ENCODE assay signal across 16 cellular contexts in the genomic region with DNA sequence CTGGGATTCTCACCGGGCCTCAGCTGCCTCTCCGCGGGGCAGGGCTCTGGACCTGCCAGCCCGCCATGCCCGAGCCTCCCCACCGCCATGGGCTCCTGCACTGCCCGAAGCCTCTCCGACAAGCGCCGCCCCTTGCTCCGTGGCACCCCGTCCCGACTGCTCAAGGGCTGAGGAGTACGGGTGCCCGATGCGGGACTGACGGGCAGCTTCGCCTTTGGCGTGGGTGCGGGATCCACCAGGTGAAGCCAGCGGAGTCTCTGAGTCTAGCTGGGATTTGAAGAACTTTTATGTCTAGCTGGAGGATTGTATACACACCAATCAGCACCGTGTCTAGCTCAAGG. TPM values are rescaled to one million over a fixed set of nuclear protein-coding genes. Genes with fewer than 3 reads are reported as not detected.
DNase-seq lines count a peak whose midpoint lies in the region; TF ChIP-seq lines count a peak whose summit lies in the region.
"Had no signal": no experiment of that assay in that cellular context is flagged by ENCODE, and none has a peak within 500 bp of the region (broad histone marks: within the 10 kb centered on the region; RNA-seq: fewer than 3 reads in every experiment).

No MANE protein-coding gene starts in this region.

- no peaks in the 10 kb centered on the region for H3K79me2 ChIP-seq in smooth muscle cell (ENCODE audit: low read depth)

- no CpG with 5 or more reads among the region's 22 CpGs for WGBS in neuronal stem cell (ENCODE audit: extremely low coverage in 2 of 2, insufficient read length in 2 of 2, insufficient replicate concordance in 1 of 2), 2 donors
- 89 to 98% (median 94%) methylated on average over 10 to 22 of the region's 22 CpGs for WGBS in spleen, 5 donors
- WGBS in smooth muscle cell (ENCODE audit: low lambda C conversion rate): 93% methylated on average over 22 of the region's 22 CpGs

- H3K23ac ChIP-seq in neuronal stem cell (ENCODE audit: low read depth, low read length, poor library complexity): no peak overlapping the region

- H3K4me2 ChIP-seq in neuronal stem cell (ENCODE audit: insufficient read depth, low read length, poor library complexity, severe bottlenecking): no peak overlapping the region
- H3K4me2 ChIP-seq in smooth muscle cell: no peak overlapping the region
- H3K4me2 ChIP-seq: BLaER1 treated with 17β-estradiol and CSF1 and Interleukin-3, amounts not matched to agents 10 nM and 100 nM had no signal

- no peak overlapping the region for H4K8ac ChIP-seq in neuronal stem cell (ENCODE audit: low read depth, low read length)

- no peaks in the 10 kb centered on the region for H3F3A ChIP-seq in smooth muscle cell (ENCODE audit: low read depth)

- H2BK12ac ChIP-seq in neuronal stem cell (ENCODE audit: low read length): no peak overlapping the region

- H3K27me3 ChIP-seq in neuronal stem cell (ENCODE audit: control insufficient read depth in 3 of 3, insufficient read depth in 3 of 3, low read depth in 1 of 3, low read length in 3 of 3) (no peaks in the 10 kb centered on the region), spleen (replicated peaks in 1 of 7) (no peaks in the 10 kb centered on the region), smooth muscle cell (ENCODE audit: low read depth) (no peaks in the 10 kb centered on the region)
- H3K27me3 ChIP-seq: BE2C; BLaER1 treated with 17β-estradiol and CSF1 and Interleukin-3, amounts not matched to agents 10 nM and 100 nM had no signal

- H3K9me3 ChIP-seq in neuronal stem cell (replicated peaks in 1 of 2; ENCODE audit: control insufficient read depth in 2 of 2, insufficient read depth in 1 of 2, low read depth in 1 of 2, low read length in 2 of 2) (peaks cover 1 to 13% of the 10 kb centered on the region in 2 donors), spleen (no peaks in the 10 kb centered on the region), smooth muscle cell (replicated peaks; ENCODE audit: low read depth) (no peaks in the 10 kb centered on the region)
- H3K9me3 ChIP-seq: Caco-2 had no signal

- H3K18ac ChIP-seq in neuronal stem cell (ENCODE audit: low read length): no peak overlapping the region

- no peak overlapping the region for H3K4ac ChIP-seq in neuronal stem cell (ENCODE audit: low read length)

- no peak for TF ChIP-seq POLR2A in spleen (IDR thresholded peaks at IDR 0.05)

- H2BK15ac ChIP-seq in neuronal stem cell (ENCODE audit: low read length): no peak overlapping the region

- H3K9ac ChIP-seq in neuronal stem cell (ENCODE audit: low read depth, low read length, poor library complexity): no peak overlapping the region
- H3K9ac ChIP-seq in smooth muscle cell (ENCODE audit: low read depth): no peak overlapping the region
- H3K9ac ChIP-seq: BLaER1 treated with 17β-estradiol and CSF1 and Interleukin-3, amounts not matched to agents 10 nM and 100 nM had no signal

- peaks cover 2% of the 10 kb centered on the region for H3K79me1 ChIP-seq in neuronal stem cell (ENCODE audit: low read depth, low read length)

- no peak overlapping the region for H2BK120ac ChIP-seq in neuronal stem cell (ENCODE audit: low read depth, low read length)

- H2BK5ac ChIP-seq in neuronal stem cell (ENCODE audit: low read length): no peak overlapping the region

- H3K27ac ChIP-seq in neuronal stem cell (replicated peaks; ENCODE audit: low read length) (no peak overlapping the region), spleen (no peak overlapping the region), smooth muscle cell (ENCODE audit: low read depth) (no peak overlapping the region)
- H3K27ac ChIP-seq: C4-2B had no signal

- DNase-seq in neuronal stem cell (ENCODE audit: low spot score) (no peak), spleen (peak; percentile 75), SK-N-DZ (ENCODE audit: low spot score) (no peak), smooth muscle cell (lab: John Stamatoyannopoulos, UW; ENCODE audit: unreplicated experiment) (no peak), cerebellum (ENCODE audit: low spot score) (no peak)
- DNase-seq: 8988T; ACHN; BE2C; Caco-2; Calu3; CD4-positive, alpha-beta T cell; CD8-positive, alpha-beta T cell; DMS79 treated with DMSO at 0.1 percent for 48 hours; GF-D8 had no signal

- intact Hi-C loops in spleen (cut with DNase I; ENCODE audit: low total_unique reads): no loop called here

- H3K4me1 ChIP-seq in neuronal stem cell (ENCODE audit: control insufficient read depth in 2 of 2, insufficient read depth in 1 of 2, low read depth in 1 of 2, low read length in 2 of 2) (peaks cover 1 to 2% of the 10 kb centered on the region in 2 donors), spleen (peaks cover 5 to 14% (median 11%) of the 10 kb centered on the region in 6 donors), smooth muscle cell (ENCODE audit: low read depth) (peaks cover 6% of the 10 kb centered on the region)
- H3K4me1 ChIP-seq: BE2C, Caco-2 had no signal

- H4K20me1 ChIP-seq in smooth muscle cell (ENCODE audit: low read depth): no peaks in the 10 kb centered on the region
- H4K20me1 ChIP-seq: BLaER1 treated with 17β-estradiol and CSF1 and Interleukin-3, amounts not matched to agents 10 nM and 100 nM had no signal

- no peak overlapping the region for H4K91ac ChIP-seq in neuronal stem cell (ENCODE audit: low read depth, low read length, poor library complexity)

- H3K14ac ChIP-seq in neuronal stem cell (ENCODE audit: low read length): peak overlapping the region; percentile 63

- H3K36me3 ChIP-seq in neuronal stem cell (replicated peaks in 1 of 2; ENCODE audit: control insufficient read depth in 2 of 2, insufficient read depth in 2 of 2, low read length in 2 of 2): peaks cover 0 to 2% of the 10 kb centered on the region in 2 donors
- H3K36me3 ChIP-seq in spleen: no peaks in the 10 kb centered on the region
- no peaks in the 10 kb centered on the region for H3K36me3 ChIP-seq in smooth muscle cell (ENCODE audit: low read depth)
- H3K36me3 ChIP-seq: BE2C had no signal

- H3K4me3 ChIP-seq in neuronal stem cell (ENCODE audit: low read length in 2 of 2) (no peak overlapping the region), spleen (no peak overlapping the region), smooth muscle cell (no peak overlapping the region)

- H2AK5ac ChIP-seq in neuronal stem cell (ENCODE audit: low read depth, low read length): no peak overlapping the region

- TF ChIP-seq CTCF in spleen (IDR thresholded peaks at IDR 0.05 in 8 of 11, conservative IDR thresholded peaks at IDR 0.05 in 3 of 11): no peak
- no peak for TF ChIP-seq CTCF in smooth muscle cell (IDR thresholded peaks at IDR 0.05; ENCODE audit: borderline replicate concordance, insufficient read depth, poor library complexity, severe bottlenecking)

- no peak overlapping the region for H2AFZ ChIP-seq in neuronal stem cell (ENCODE audit: low read length)
- no peak overlapping the region for H2AFZ ChIP-seq in smooth muscle cell (ENCODE audit: low read depth)

RNA-seq across cellular contexts. Expression of a gene that starts 5.3 kb away (rescaled TPM):
- polyA plus RNA-seq in neuronal stem cell (2013, experiment 1 of 2): 34.4 TPM
- polyA plus RNA-seq in neuronal stem cell (2013, experiment 2 of 2): 35.1 TPM
- total RNA-seq in spleen (10 to 100 TPM; 32.1 to 41.8 (median 37.4) TPM), smooth muscle cell (40.9 and 50.3 TPM in 2 replicates), cerebellum (46.8 TPM)
- polyA plus RNA-seq in spleen (10 to 100 TPM; 13.4 to 16.4 (median 14.5) TPM), smooth muscle cell (26.9 and 29.5 TPM in 2 replicates)
- 37.6 and 40.1 TPM in 2 replicates for polyA plus RNA-seq in SK-N-DZ (2014; cell fraction: cytosol; rRNA removed)
- polyA plus RNA-seq in SK-N-DZ (2014; cell fraction: nucleus; rRNA removed): 30.7 and 38.3 TPM in 2 replicates
